In genomic region chr9:136997355-136997754, GRCh38 we compare ENCODE assay signal across 11 cellular contexts. TPM values are rescaled to one million over a fixed set of nuclear protein-coding genes. Genes with fewer than 3 reads are reported as not detected.
DNase-seq lines count a peak whose midpoint lies in the region; ATAC-seq and TF ChIP-seq lines count a peak whose summit lies in the region.
"Had no signal": no experiment of that assay in that cellular context is flagged by ENCODE, and none has a peak within 500 bp of the region (broad histone marks: within the 10 kb centered on the region; RNA-seq: fewer than 3 reads in every experiment).

No MANE protein-coding gene starts in this region.

- H3K4me1 Mint-ChIP-seq in activated T-helper 2 cell treated with anti-CD3 and anti-CD28 coated beads, Interferon-gamma antibody, Interleukin-2, Interleukin-4, amounts not matched to agents 10 μg/mL and 5 μg/mL and 100 μg/mL, durations not matched to agents 14 hours and 24 hours and 36 hours (ENCODE audit: low read depth), result peaks cover 29% of the 10 kb centered on the region
- H3K4me1 Mint-ChIP-seq in natural killer cell, result peaks cover 33 to 65% of the 10 kb centered on the region in 2 donors

- peak overlapping the region; percentile 1 for H3K27ac Mint-ChIP-seq in activated T-helper 2 cell treated with anti-CD3 and anti-CD28 coated beads, Interferon-gamma antibody, Interleukin-2, Interleukin-4, amounts not matched to agents 10 μg/mL and 5 μg/mL and 100 μg/mL, durations not matched to agents 14 hours and 24 hours and 36 hours
- H3K27ac Mint-ChIP-seq in natural killer cell, result peak overlapping the region; percentile 97 to 99

- ATAC-seq in HCT116 (peak; percentile 8), natural killer cell (peak; percentile 1 to 7 (median 3))

- peaks cover 53 to 82% of the 10 kb centered on the region in 2 experiments for H3K4me1 ChIP-seq in HCT116 (ENCODE audit: control insufficient read depth in 1 of 2, insufficient read depth in 2 of 2, low read length in 2 of 2)

- H3K36me3 Mint-ChIP-seq in activated T-helper 2 cell treated with anti-CD3 and anti-CD28 coated beads, Interferon-gamma antibody, Interleukin-2, Interleukin-4, amounts not matched to agents 10 μg/mL and 5 μg/mL and 100 μg/mL, durations not matched to agents 14 hours and 24 hours and 36 hours (ENCODE audit: low read depth), result peaks cover 10% of the 10 kb centered on the region
- H3K36me3 Mint-ChIP-seq in natural killer cell, result no peaks in the 10 kb centered on the region

- H2AFZ ChIP-seq in HCT116 (ENCODE audit: low read depth, low read length, poor library complexity, severe bottlenecking), result no peak overlapping the region

- peak overlapping the region; percentile 57 for H3K9ac ChIP-seq in HCT116 (ENCODE audit: low read length)

- no peak for TF ChIP-seq CTCF in HCT116 (IDR thresholded peaks at IDR 0.05 in 2 of 3, conservative IDR thresholded peaks at IDR 0.05 in 1 of 3; ENCODE audit: borderline replicate concordance in 1 of 3, insufficient read depth in 1 of 3, low read depth in 2 of 3, low read length in 2 of 3)
- TF ChIP-seq CTCF in natural killer cell (IDR thresholded peaks at IDR 0.05), result no peak

- peak overlapping the region; percentile 88 for H3K4me2 ChIP-seq in HCT116 (ENCODE audit: low read length)

- H3K4me3 ChIP-seq in HCT116 (replicated peaks in 1 of 2; ENCODE audit: low read depth in 1 of 2, low read length in 2 of 2), result peak overlapping the region; percentile 40 to 56; a peak in 3 of 4 replicates

- H3K9me3 Mint-ChIP-seq in activated T-helper 2 cell treated with anti-CD3 and anti-CD28 coated beads, Interferon-gamma antibody, Interleukin-2, Interleukin-4, amounts not matched to agents 10 μg/mL and 5 μg/mL and 100 μg/mL, durations not matched to agents 14 hours and 24 hours and 36 hours, result no peaks in the 10 kb centered on the region
- H3K9me3 Mint-ChIP-seq in natural killer cell, result no peaks in the 10 kb centered on the region

- RAD21 ChIA-PET in HCT116 (lab: Charles Lee; ENCODE audit: low non-redundant PET in 1 of 2, low total read pairs in 2 of 2, uncharacterized antibody in 2 of 2, unreplicated experiment in 2 of 2), result no interaction called here

- CTCF ChIA-PET in HCT116 (lab: Charles Lee), result no interaction called here

- no peak overlapping the region for H3K4me3 Mint-ChIP-seq in activated T-helper 2 cell treated with anti-CD3 and anti-CD28 coated beads, Interferon-gamma antibody, Interleukin-2, Interleukin-4, amounts not matched to agents 10 μg/mL and 5 μg/mL and 100 μg/mL, durations not matched to agents 14 hours and 24 hours and 36 hours (ENCODE audit: low read depth)
- peak overlapping the region; percentile 96 for H3K4me3 Mint-ChIP-seq in natural killer cell

- no peaks in the 10 kb centered on the region for H3K27me3 ChIP-seq in HCT116 (ENCODE audit: insufficient read depth, low read length)

- intact Hi-C loops in HCT116 (cut with micrococcal nuclease) (no loop called here), natural killer cell (cut with micrococcal nuclease) (loop anchor here (5.0 kb wide), 1 partner anchor 150 kb away; the partner anchor contains the start of gene PHPT1), posterior vena cava (cut with DNase I) (no loop called here)
- intact Hi-C loops in activated T-helper 2 cell treated with anti-CD3 and anti-CD28 coated beads, Interferon-gamma antibody, Interleukin-2, Interleukin-4, amounts not matched to agents 10 μg/mL and 5 μg/mL and 100 μg/mL, durations not matched to agents 14 hours and 24 hours and 36 hours (cut with micrococcal nuclease), result no loop called here

- no peak for DNase-seq in HCT116 (ENCODE audit: low read depth, low spot score)
- DNase-seq in activated T-helper 2 cell treated with anti-CD3 and anti-CD28 coated beads, Interferon-gamma antibody, Interleukin-2, Interleukin-4, amounts not matched to agents 10 μg/mL and 5 μg/mL and 100 μg/mL, durations not matched to agents 14 hours and 24 hours and 36 hours (ENCODE audit: low spot score), result no peak
- no peak for DNase-seq in natural killer cell
- no peak for DNase-seq in activated effector memory CD4-positive, alpha-beta T cell treated with anti-CD3 and anti-CD28 coated beads, Interleukin-2, amount 50 U/mL, for 16 hours
- no peak for DNase-seq in AG08396 (ENCODE audit: low spot score)
- DNase-seq in posterior vena cava (ENCODE audit: low spot score), result no peak
- DNase-seq: amygdala, DMS153, NCI-H2029 treated with DMSO at 0.1 percent for 48 hours, OCI-M1, posterior cingulate gyrus had no signal

- H3K79me2 ChIP-seq in HCT116 (ENCODE audit: insufficient read depth, low read length), result peaks cover 19% of the 10 kb centered on the region

- peak overlapping the region; percentile 95 for H3K27ac ChIP-seq in HCT116 (ENCODE audit: low read depth, low read length)

- H3K27me3 Mint-ChIP-seq in activated T-helper 2 cell treated with anti-CD3 and anti-CD28 coated beads, Interferon-gamma antibody, Interleukin-2, Interleukin-4, amounts not matched to agents 10 μg/mL and 5 μg/mL and 100 μg/mL, durations not matched to agents 14 hours and 24 hours and 36 hours (ENCODE audit: low read depth), result peaks cover 3% of the 10 kb centered on the region
- no peaks in the 10 kb centered on the region for H3K27me3 Mint-ChIP-seq in natural killer cell (ENCODE audit: low read depth in 2 of 2)

- peaks cover 0 to 12% of the 10 kb centered on the region in 2 experiments; a peak in 2 of 4 replicates for H3K36me3 ChIP-seq in HCT116 (ENCODE audit: control insufficient read depth in 1 of 2, insufficient read depth in 2 of 2, low read length in 2 of 2)

- no peak for TF ChIP-seq RAD21 in HCT116 (IDR thresholded peaks at IDR 0.05; ENCODE audit: low read depth)

- H3K9me2 ChIP-seq in HCT116 (ENCODE audit: insufficient read depth), result no peaks in the 10 kb centered on the region

- no peak for TF ChIP-seq POLR2A in HCT116 (IDR thresholded peaks at IDR 0.05; ENCODE audit: borderline replicate concordance, extremely low read depth, insufficient read depth, insufficient read length)

- no peaks in the 10 kb centered on the region for H3K9me3 ChIP-seq in HCT116 (ENCODE audit: control insufficient read depth in 1 of 2, insufficient read depth in 1 of 2, low read depth in 1 of 2, low read length in 2 of 2)

- BruUV-seq in HCT116 (replicated peaks; lab: Mats Ljungman, UMichigan), result no TSS peak

- POLR2A ChIA-PET in HCT116 (lab: Charles Lee), result no interaction called here

- H4K20me1 ChIP-seq in HCT116 (ENCODE audit: insufficient read depth), result no peaks in the 10 kb centered on the region

TF ChIP-seq in HCT116, 20 proteins besides CTCF, POLR2A, EP300 and RAD21 (continues in another document):
- TF ChIP-seq ATF3 (IDR thresholded peaks at IDR 0.05) (no peak), EZH2 (IDR thresholded peaks at IDR 0.05) (no peak), POLR2AphosphoS5 (IDR thresholded peaks at IDR 0.05; ENCODE audit: low read depth, low read length) (no peak), ZNF274 (IDR thresholded peaks at IDR 0.05; ENCODE audit: low read depth, low read length) (no peak), TCF7L2 (IDR thresholded peaks at IDR 0.05; ENCODE audit: borderline replicate concordance, extremely low read depth, insufficient read depth, insufficient read length) (no peak), EZH2phosphoT487 (IDR thresholded peaks at IDR 0.05; ENCODE audit: borderline replicate concordance) (no peak)

RNA-seq across cellular contexts. Expression of gene CLIC3, which starts 1.0 kb away (rescaled TPM):
- total RNA-seq in HCT116 (2021; ENCODE audit: unreplicated experiment) (8.4 TPM), natural killer cell (100 to 1,000 TPM; 144 to 286 (median 161) TPM), posterior vena cava (1 to 10 TPM; 1.9 to 3.8 TPM)
- 14.0 and 15.3 TPM in 2 replicates for polyA plus RNA-seq in HCT116 (2012)
- total RNA-seq in activated T-helper 2 cell treated with anti-CD3 and anti-CD28 coated beads, Interferon-gamma antibody, Interleukin-2, Interleukin-4, amounts not matched to agents 10 μg/mL and 5 μg/mL and 100 μg/mL, durations not matched to agents 14 hours and 24 hours and 36 hours, result not detected in 2 replicates

RNA-seq across cellular contexts. Expression of gene PAXX, which starts 5.1 kb away (rescaled TPM):
- total RNA-seq in HCT116 (2021; ENCODE audit: unreplicated experiment) (89.0 TPM), natural killer cell (100 to 1,000 TPM; 161 to 188 (median 161) TPM), posterior vena cava (10 to 100 TPM; 23.1 to 25.4 TPM)
- 57.8 and 80.5 TPM in 2 replicates for polyA plus RNA-seq in HCT116 (2012)
- 60.5 and 72.6 TPM in 2 replicates for total RNA-seq in activated T-helper 2 cell treated with anti-CD3 and anti-CD28 coated beads, Interferon-gamma antibody, Interleukin-2, Interleukin-4, amounts not matched to agents 10 μg/mL and 5 μg/mL and 100 μg/mL, durations not matched to agents 14 hours and 24 hours and 36 hours

RNA-seq across cellular contexts. Expression of gene LCNL1, which starts 14.6 kb away (rescaled TPM):
- 0.44 TPM for total RNA-seq in HCT116 (2021; ENCODE audit: unreplicated experiment)
- 0.25 and 0.41 TPM in 2 replicates for polyA plus RNA-seq in HCT116 (2012)
- total RNA-seq in activated T-helper 2 cell treated with anti-CD3 and anti-CD28 coated beads, Interferon-gamma antibody, Interleukin-2, Interleukin-4, amounts not matched to agents 10 μg/mL and 5 μg/mL and 100 μg/mL, durations not matched to agents 14 hours and 24 hours and 36 hours, result not detected in 2 replicates
- 1 to 10 TPM; 4.9 to 8.4 (median 8.2) TPM for total RNA-seq in natural killer cell
- 1 to 10 TPM; 2.0 to 2.4 TPM for total RNA-seq in posterior vena cava

RNA-seq across cellular contexts. Expression of gene PTGDS, which starts 20.1 kb away (rescaled TPM):
- total RNA-seq in HCT116 (2021; ENCODE audit: unreplicated experiment) (3.1 TPM), natural killer cell (100 to 1,000 TPM; 157 to 361 (median 296) TPM), posterior vena cava (100 to 1,000 TPM; 475 to 547 TPM)
- 0.61 and 1.3 TPM in 2 replicates for polyA plus RNA-seq in HCT116 (2012)
- not detected in 2 replicates for total RNA-seq in activated T-helper 2 cell treated with anti-CD3 and anti-CD28 coated beads, Interferon-gamma antibody, Interleukin-2, Interleukin-4, amounts not matched to agents 10 μg/mL and 5 μg/mL and 100 μg/mL, durations not matched to agents 14 hours and 24 hours and 36 hours

RNA-seq across cellular contexts. Expression of gene ABCA2, which starts 30.7 kb away (rescaled TPM):
- total RNA-seq in HCT116 (2021; ENCODE audit: unreplicated experiment) (114 TPM), natural killer cell (100 to 1,000 TPM; 356 to 416 (median 357) TPM), posterior vena cava (10 to 100 TPM; 30.8 to 32.8 TPM)
- 132 and 183 TPM in 2 replicates for polyA plus RNA-seq in HCT116 (2012)
- 27.4 and 31.4 TPM in 2 replicates for total RNA-seq in activated T-helper 2 cell treated with anti-CD3 and anti-CD28 coated beads, Interferon-gamma antibody, Interleukin-2, Interleukin-4, amounts not matched to agents 10 μg/mL and 5 μg/mL and 100 μg/mL, durations not matched to agents 14 hours and 24 hours and 36 hours

Comparison
In these comparisons a context has a peak if more than half of its experiments do, and no peak if none do; other contexts are left out.
1. RNA of gene CLIC3, which starts 1.0 kb away (total RNA-seq): 144 to 286 TPM in natural killer cell; 8.4 TPM in HCT116 (single experiment), 1.9 to 3.8 TPM in posterior vena cava and not detected in activated T-helper 2 cell treated with anti-CD3 and anti-CD28 coated beads, Interferon-gamma antibody, Interleukin-2, Interleukin-4, amounts not matched to agents 10 μg/mL and 5 μg/mL and 100 μg/mL, durations not matched to agents 14 hours and 24 hours and 36 hours; every median in the first group is over 10 times any median in the second.